In genomic region chr4:124262211-124263179, GRCh38 we compare ENCODE assay signal across 8 cellular contexts.
DNase-seq lines count a peak whose midpoint lies in the region; ATAC-seq, FAIRE-seq and TF ChIP-seq lines count a peak whose summit lies in the region.

No MANE protein-coding gene starts in this region.

- H4K20me1 ChIP-seq in K562 (replicated peaks; ENCODE audit: control insufficient read depth, insufficient read depth, low read length), result no peaks in the 10 kb centered on the region

- H3K27ac ChIP-seq in 22Rv1, result no peak overlapping the region
- no peak overlapping the region for H3K27ac ChIP-seq in K562 (ENCODE audit: extremely low read depth, low read depth, low read length)

- no peaks in the 10 kb centered on the region for H3K9me3 ChIP-seq in K562 (replicated peaks; ENCODE audit: control insufficient read depth, insufficient read depth, low read depth, low read length)

- POLR2A ChIA-PET in K562 (lab: Yijun Ruan, JAX), result no interaction called here

- H3K4me2 ChIP-seq in K562 (ENCODE audit: insufficient read depth, low read length), result no peak overlapping the region

- TF ChIP-seq POLR2A in NB4 (IDR thresholded peaks at IDR 0.05; ENCODE audit: extremely low read depth, insufficient read length), result no peak
- TF ChIP-seq POLR2A in K562 (conservative IDR thresholded peaks at IDR 0.05), result no peak

- no peaks in the 10 kb centered on the region for H3K9me1 ChIP-seq in K562 (ENCODE audit: control insufficient read depth, insufficient read depth, low read length)

- no peaks in the 10 kb centered on the region for H3K36me3 ChIP-seq in K562 (ENCODE audit: control insufficient read depth, insufficient read depth, low read length)

- BruUV-seq in K562 (replicated peaks; lab: Mats Ljungman, UMichigan), result no TSS peak

- TF ChIP-seq CTCF in 22Rv1 (IDR thresholded peaks at IDR 0.05) (peak; percentile 86), GM12873 (IDR thresholded peaks at IDR 0.05; ENCODE audit: insufficient read depth, low read depth, low read length, missing control alignments) (peak; percentile 75), NB4 (IDR thresholded peaks at IDR 0.05; ENCODE audit: low read depth, low read length) (peak; percentile 71), K562 (IDR thresholded peaks at IDR 0.05 in 2 of 3, conservative IDR thresholded peaks at IDR 0.05 in 1 of 3; ENCODE audit: insufficient read depth in 2 of 3, low read depth in 1 of 3, low read length in 3 of 3) (peak; percentile 65 to 70 (median 70))

- no peak for TF ChIP-seq EP300 in K562 (IDR thresholded peaks at IDR 0.05; ENCODE audit: low read length)

- H3K4me1 ChIP-seq in K562 (replicated peaks in 1 of 2; ENCODE audit: control insufficient read depth in 2 of 2, insufficient read depth in 2 of 2, low read length in 2 of 2), result no peaks in the 10 kb centered on the region

- no peaks in the 10 kb centered on the region for H3K27me3 ChIP-seq in K562 (ENCODE audit: control insufficient read depth in 2 of 2, insufficient read depth in 2 of 2, low read length in 2 of 2)

- peak; percentile 89 for ATAC-seq in HG02610 (IDR thresholded peaks at IDR 0.05; ENCODE audit: unreplicated experiment)
- peak; percentile 100 for ATAC-seq in SK-N-SH treated with all-trans-retinoic acid at 6 μM for 48 hours
- peak; percentile 94 for ATAC-seq in K562

- peak; percentile 77 for DNase-seq in NB4 (ENCODE audit: low read depth)
- DNase-seq in K562 (ENCODE audit: extremely low read depth in 1 of 4, low spot score in 3 of 4), result peak; percentile 54 to 77 (median 59)
- peak; percentile 51 for DNase-seq in iPS-NIHi7 (ENCODE audit: extremely low spot score)
- DNase-seq in stimulated activated CD4-positive, alpha-beta T cell treated with anti-CD3 and anti-CD28 coated beads, Interleukin-12 subunit alpha, Interleukin-12 subunit beta, amount 100 ng/mL, for 4 hours, result peak; percentile 19

- peak; percentile 74 to 81 for TF ChIP-seq RAD21 in K562 (CRISPR knock-in tag; conservative IDR thresholded peaks at IDR 0.05 in 1 of 2, IDR thresholded peaks at IDR 0.05 in 1 of 2)

- H3K4me3 ChIP-seq in NB4 (ENCODE audit: low read depth, low read length) (no peak overlapping the region), K562 (no peak overlapping the region)

- intact Hi-C loops in K562 (cut with micrococcal nuclease), result loop anchor here (1.0 to 10.0 kb wide), 5 partner anchors 490 to 1655 kb away; no protein-coding TSS in a partner anchor

- H3K9ac ChIP-seq in K562 (ENCODE audit: insufficient read depth in 1 of 2, low read depth in 2 of 2, low read length in 2 of 2), result no peak overlapping the region

- 1% methylated on average over 7 of the region's 7 CpGs for WGBS in K562 (ENCODE audit: insufficient coverage, low coverage, missing lambda C conversion rate)

- CTCF ChIA-PET in K562 (lab: Yijun Ruan, JAX; ENCODE audit: low intra/inter-chr PET ratio), result interaction anchor here (1.0 kb wide), 2 partner anchors 912 to 1159 kb away, joined by 3 read pairs; no protein-coding TSS in a partner anchor

- peak; percentile 76 for FAIRE-seq in K562 (lab: Jason Lieb, UNC)

- no peak overlapping the region for H2AFZ ChIP-seq in K562 (ENCODE audit: low read depth, low read length)

- no peaks in the 10 kb centered on the region for H3K79me2 ChIP-seq in K562 (ENCODE audit: control insufficient read depth, insufficient read depth, low read length)

- in situ Hi-C loops in K562 (cut with MboI), result loop anchor here (25.0 kb wide), 1 partner anchor 900 kb away; no protein-coding TSS in a partner anchor

TF ChIP-seq in SK-N-SH treated with all-trans-retinoic acid at 6 μM for 48 hours, 23 proteins besides CTCF, POLR2A, EP300 and RAD21:
- TF ChIP-seq ISL1 (CRISPR knock-in tag; IDR thresholded peaks at IDR 0.05) (peak; percentile 46), OSR1 (CRISPR knock-in tag; IDR thresholded peaks at IDR 0.05) (no peak)

TF ChIP-seq in K562, 482 proteins besides CTCF, POLR2A, EP300 and RAD21:
- TF ChIP-seq ZNF316 (IDR thresholded peaks at IDR 0.05) (0 out of 2 replicates have a peak, but pooled peaks have one; percentile 5), PHTF2 (CRISPR knock-in tag; IDR thresholded peaks at IDR 0.05) (no peak), DEAF1 (CRISPR knock-in tag; IDR thresholded peaks at IDR 0.05) (peak; percentile 61), STAG1 (CRISPR knock-in tag; IDR thresholded peaks at IDR 0.05; ENCODE audit: borderline replicate concordance) (peak; percentile 75; the same call in 1 of the 2 replicates), CEBPG (CRISPR knock-in tag; IDR thresholded peaks at IDR 0.05) (no peak), CEBPG (tag; conservative IDR thresholded peaks at IDR 0.05 in 1 of 2, IDR thresholded peaks at IDR 0.05 in 1 of 2) (peak in 1 of 2 experiments; percentile 30; a peak in 2 of 4 replicates), GATAD2A (IDR thresholded peaks at IDR 0.05) (no peak), ZNF512 (tag; IDR thresholded peaks at IDR 0.05) (peak; percentile 96), LEF1 (IDR thresholded peaks at IDR 0.05) (no peak), NBN (IDR thresholded peaks at IDR 0.05; ENCODE audit: low read depth) (no peak), CEBPB (tag; IDR thresholded peaks at IDR 0.05) (0 out of 2 replicates have a peak, but pooled peaks have one; percentile 10), SMC3 (conservative IDR thresholded peaks at IDR 0.05; ENCODE audit: insufficient read depth, low read depth, low read length) (peak; percentile 67)

Comparison
In these comparisons a context has a peak if more than half of its experiments do, and no peak if none do; other contexts are left out.
1. DNase-seq: peak in every context shown above with its lines; median percentile 77 in NB4; 59 in K562; 51 in iPS-NIHi7; 19 in stimulated activated CD4-positive, alpha-beta T cell treated with anti-CD3 and anti-CD28 coated beads, Interleukin-12 subunit alpha, Interleukin-12 subunit beta, amount 100 ng/mL, for 4 hours.